Comparison of ENCODE assay signal across 22 cellular contexts in the genomic region with DNA sequence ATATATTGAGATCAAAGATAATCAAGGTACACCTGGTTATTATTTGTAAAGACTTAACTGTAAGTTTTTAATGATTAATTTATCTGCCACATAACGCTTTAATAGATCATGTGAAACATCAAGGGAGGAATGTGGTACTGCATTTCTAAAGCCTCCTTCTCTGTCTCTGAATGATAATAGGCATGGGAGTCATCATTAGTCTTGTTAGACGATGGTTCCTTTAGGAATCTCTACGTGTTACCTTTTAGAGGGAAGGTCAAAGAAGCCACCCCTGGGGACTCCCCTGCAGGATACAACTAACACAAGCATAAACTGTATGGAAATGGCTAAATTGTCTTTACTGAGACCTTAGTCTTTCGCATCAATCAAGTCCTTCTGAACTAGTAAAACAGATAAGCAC.
"Had no signal": no experiment of that assay in that cellular context is flagged by ENCODE, and none has a peak within 500 bp of the region (broad histone marks: within the 10 kb centered on the region; RNA-seq: fewer than 3 reads in every experiment).

No MANE protein-coding gene starts in this region.

- H3K27me3 Mint-ChIP-seq: activated B cell treated with CpG ODN at 0.5 μM for 24 hours; activated naive CD4-positive, alpha-beta T cell treated with anti-CD3 and anti-CD28 coated beads, Interleukin-2, amount 10 ng/mL, durations not matched to agents 7 days and 5 days; dendritic cell treated with granulocyte-macrophage colony-stimulating factor and Interleukin-4, amounts not matched to agents 40 ng/mL and 50 ng/mL, for 4 days; memory B cell had no signal

- ATAC-seq: activated naive CD8-positive, alpha-beta T cell treated with anti-CD3 and anti-CD28 coated beads, Interleukin-2, amount 50 U/mL, for 24 hours; left ventricle myocardium superior; mucosa of descending colon; T-cell had no signal

- H3K4me3 Mint-ChIP-seq: activated B cell treated with CpG ODN at 0.5 μM for 24 hours; activated CD4-positive, alpha-beta memory T cell treated with anti-CD3 and anti-CD28 coated beads, Interleukin-2, amount 10 ng/mL, durations not matched to agents 7 days and 5 days; activated naive CD4-positive, alpha-beta T cell treated with anti-CD3 and anti-CD28 coated beads, Interleukin-2, amount 10 ng/mL, durations not matched to agents 7 days and 5 days; activated naive CD8-positive, alpha-beta T cell treated with anti-CD3 and anti-CD28 coated beads, Interleukin-2, amount 50 U/mL, for 24 hours; activated T-cell treated with anti-CD3 and anti-CD28 coated beads, Interleukin-2, amount 50 U/mL, for 24 hours; dendritic cell treated with granulocyte-macrophage colony-stimulating factor and Interleukin-4, amounts not matched to agents 40 ng/mL and 50 ng/mL, for 4 days; memory B cell; naive B cell; T-cell had no signal

- H3K4me1 ChIP-seq: ascending aorta, prostate gland, right atrium auricular region, thyroid gland had no signal

- H3K36me3 Mint-ChIP-seq: activated naive CD4-positive, alpha-beta T cell treated with anti-CD3 and anti-CD28 coated beads, Interleukin-2, amount 10 ng/mL, durations not matched to agents 7 days and 5 days; memory B cell; naive B cell; T-cell had no signal

- H3K4me1 Mint-ChIP-seq: activated B cell treated with CpG ODN at 0.5 μM for 24 hours; activated naive CD4-positive, alpha-beta T cell treated with anti-CD3 and anti-CD28 coated beads, Interleukin-2, amount 10 ng/mL, durations not matched to agents 7 days and 5 days; activated naive CD8-positive, alpha-beta T cell treated with anti-CD3 and anti-CD28 coated beads, Interleukin-2, amount 50 U/mL, for 24 hours; memory B cell; naive B cell; T-cell had no signal

- H3K27me3 ChIP-seq: ascending aorta, right atrium auricular region had no signal

- DNase-seq: activated B cell treated with CpG ODN at 0.5 μM for 24 hours; activated CD4-positive, alpha-beta memory T cell treated with anti-CD3 and anti-CD28 coated beads, Interleukin-2, amount 10 ng/mL, durations not matched to agents 7 days and 5 days; activated CD4-positive, alpha-beta T cell treated with anti-CD3 and anti-CD28 coated beads for 4 hours; activated naive CD4-positive, alpha-beta T cell treated with anti-CD3 and anti-CD28 coated beads, Interleukin-2, amount 10 ng/mL, durations not matched to agents 7 days and 5 days; activated naive CD8-positive, alpha-beta T cell treated with anti-CD3 and anti-CD28 coated beads, Interleukin-2, amount 50 U/mL, for 24 hours; activated T-cell treated with anti-CD3 and anti-CD28 coated beads, Interleukin-2, amount 50 U/mL, for 24 hours; cerebellar nuclear complex; effector CD8-positive, alpha-beta T cell; left ventricle myocardium superior; mucosa of descending colon; naive B cell; stimulated activated CD4-positive, alpha-beta T cell treated with anti-CD3 and anti-CD28 coated beads, Interleukin-12 subunit alpha, Interleukin-12 subunit beta, amount 100 ng/mL, for 4 hours; stimulated activated CD4-positive, alpha-beta T cell treated with anti-CD3 and anti-CD28 coated beads, Interleukin-1b, Interleukin-23, amount 100 ng/mL, for 48 hours; stimulated activated CD8-positive, alpha-beta memory T cell treated with anti-CD3 and anti-CD28 coated beads, Interleukin-4, amount 100 ng/mL, for 48 hours; stimulated activated naive CD4-positive, alpha-beta T cell; T-cell; thyroid gland had no signal

- H3K27ac ChIP-seq: ascending aorta, prostate gland, right atrium auricular region, thyroid gland had no signal

- H3K9me3 ChIP-seq: ascending aorta, mucosa of descending colon, prostate gland, right atrium auricular region, thyroid gland had no signal

- H3K36me3 ChIP-seq: ascending aorta, prostate gland, right atrium auricular region, thyroid gland had no signal

- H3K9me3 Mint-ChIP-seq: activated B cell treated with CpG ODN at 0.5 μM for 24 hours; activated CD4-positive, alpha-beta memory T cell treated with anti-CD3 and anti-CD28 coated beads, Interleukin-2, amount 10 ng/mL, durations not matched to agents 7 days and 5 days; activated naive CD4-positive, alpha-beta T cell treated with anti-CD3 and anti-CD28 coated beads, Interleukin-2, amount 10 ng/mL, durations not matched to agents 7 days and 5 days; activated naive CD8-positive, alpha-beta T cell treated with anti-CD3 and anti-CD28 coated beads, Interleukin-2, amount 50 U/mL, for 24 hours; activated T-cell treated with anti-CD3 and anti-CD28 coated beads, Interleukin-2, amount 50 U/mL, for 24 hours; dendritic cell treated with granulocyte-macrophage colony-stimulating factor and Interleukin-4, amounts not matched to agents 40 ng/mL and 50 ng/mL, for 4 days; memory B cell; T-cell had no signal

- H3K4me3 ChIP-seq: ascending aorta, mucosa of descending colon, prostate gland, right atrium auricular region, thyroid gland had no signal

- H3K27ac Mint-ChIP-seq: activated B cell treated with CpG ODN at 0.5 μM for 24 hours; activated CD4-positive, alpha-beta memory T cell treated with anti-CD3 and anti-CD28 coated beads, Interleukin-2, amount 10 ng/mL, durations not matched to agents 7 days and 5 days; activated naive CD4-positive, alpha-beta T cell treated with anti-CD3 and anti-CD28 coated beads, Interleukin-2, amount 10 ng/mL, durations not matched to agents 7 days and 5 days; activated naive CD8-positive, alpha-beta T cell treated with anti-CD3 and anti-CD28 coated beads, Interleukin-2, amount 50 U/mL, for 24 hours; activated T-cell treated with anti-CD3 and anti-CD28 coated beads, Interleukin-2, amount 50 U/mL, for 24 hours; dendritic cell treated with granulocyte-macrophage colony-stimulating factor and Interleukin-4, amounts not matched to agents 40 ng/mL and 50 ng/mL, for 4 days; memory B cell; naive B cell; T-cell had no signal
